In genomic region chr9:4575997-4576396, GRCh38 we compare ENCODE assay signal across 1 cellular context.
TF ChIP-seq lines count a peak whose summit lies in the region.

No MANE protein-coding gene starts in this region.

TF ChIP-seq in HepG2, 621 proteins besides CTCF, POLR2A, EP300 and RAD21 (continued from another document):
- TF ChIP-seq, protein P1, sequence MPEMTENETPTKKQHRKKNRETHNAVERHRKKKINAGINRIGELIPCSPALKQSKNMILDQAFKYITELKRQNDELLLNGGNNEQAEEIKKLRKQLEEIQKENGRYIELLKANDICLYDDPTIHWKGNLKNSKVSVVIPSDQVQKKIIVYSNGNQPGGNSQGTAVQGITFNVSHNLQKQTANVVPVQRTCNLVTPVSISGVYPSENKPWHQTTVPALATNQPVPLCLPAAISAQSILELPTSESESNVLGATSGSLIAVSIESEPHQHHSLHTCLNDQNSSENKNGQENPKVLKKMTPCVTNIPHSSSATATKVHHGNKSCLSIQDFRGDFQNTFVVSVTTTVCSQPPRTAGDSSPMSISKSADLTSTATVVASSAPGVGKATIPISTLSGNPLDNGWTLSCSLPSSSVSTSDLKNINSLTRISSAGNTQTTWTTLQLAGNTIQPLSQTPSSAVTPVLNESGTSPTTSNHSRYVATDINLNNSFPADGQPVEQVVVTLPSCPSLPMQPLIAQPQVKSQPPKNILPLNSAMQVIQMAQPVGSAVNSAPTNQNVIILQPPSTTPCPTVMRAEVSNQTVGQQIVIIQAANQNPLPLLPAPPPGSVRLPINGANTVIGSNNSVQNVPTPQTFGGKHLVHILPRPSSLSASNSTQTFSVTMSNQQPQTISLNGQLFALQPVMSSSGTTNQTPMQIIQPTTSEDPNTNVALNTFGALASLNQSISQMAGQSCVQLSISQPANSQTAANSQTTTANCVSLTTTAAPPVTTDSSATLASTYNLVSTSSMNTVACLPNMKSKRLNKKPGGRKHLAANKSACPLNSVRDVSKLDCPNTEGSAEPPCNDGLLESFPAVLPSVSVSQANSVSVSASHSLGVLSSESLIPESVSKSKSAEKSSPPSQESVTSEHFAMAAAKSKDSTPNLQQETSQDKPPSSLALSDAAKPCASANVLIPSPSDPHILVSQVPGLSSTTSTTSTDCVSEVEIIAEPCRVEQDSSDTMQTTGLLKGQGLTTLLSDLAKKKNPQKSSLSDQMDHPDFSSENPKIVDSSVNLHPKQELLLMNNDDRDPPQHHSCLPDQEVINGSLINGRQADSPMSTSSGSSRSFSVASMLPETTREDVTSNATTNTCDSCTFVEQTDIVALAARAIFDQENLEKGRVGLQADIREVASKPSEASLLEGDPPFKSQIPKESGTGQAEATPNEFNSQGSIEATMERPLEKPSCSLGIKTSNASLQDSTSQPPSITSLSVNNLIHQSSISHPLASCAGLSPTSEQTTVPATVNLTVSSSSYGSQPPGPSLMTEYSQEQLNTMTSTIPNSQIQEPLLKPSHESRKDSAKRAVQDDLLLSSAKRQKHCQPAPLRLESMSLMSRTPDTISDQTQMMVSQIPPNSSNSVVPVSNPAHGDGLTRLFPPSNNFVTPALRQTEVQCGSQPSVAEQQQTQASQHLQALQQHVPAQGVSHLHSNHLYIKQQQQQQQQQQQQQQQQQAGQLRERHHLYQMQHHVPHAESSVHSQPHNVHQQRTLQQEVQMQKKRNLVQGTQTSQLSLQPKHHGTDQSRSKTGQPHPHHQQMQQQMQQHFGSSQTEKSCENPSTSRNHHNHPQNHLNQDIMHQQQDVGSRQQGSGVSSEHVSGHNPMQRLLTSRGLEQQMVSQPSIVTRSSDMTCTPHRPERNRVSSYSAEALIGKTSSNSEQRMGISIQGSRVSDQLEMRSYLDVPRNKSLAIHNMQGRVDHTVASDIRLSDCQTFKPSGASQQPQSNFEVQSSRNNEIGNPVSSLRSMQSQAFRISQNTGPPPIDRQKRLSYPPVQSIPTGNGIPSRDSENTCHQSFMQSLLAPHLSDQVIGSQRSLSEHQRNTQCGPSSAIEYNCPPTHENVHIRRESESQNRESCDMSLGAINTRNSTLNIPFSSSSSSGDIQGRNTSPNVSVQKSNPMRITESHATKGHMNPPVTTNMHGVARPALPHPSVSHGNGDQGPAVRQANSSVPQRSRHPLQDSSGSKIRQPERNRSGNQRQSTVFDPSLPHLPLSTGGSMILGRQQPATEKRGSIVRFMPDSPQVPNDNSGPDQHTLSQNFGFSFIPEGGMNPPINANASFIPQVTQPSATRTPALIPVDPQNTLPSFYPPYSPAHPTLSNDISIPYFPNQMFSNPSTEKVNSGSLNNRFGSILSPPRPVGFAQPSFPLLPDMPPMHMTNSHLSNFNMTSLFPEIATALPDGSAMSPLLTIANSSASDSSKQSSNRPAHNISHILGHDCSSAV (CRISPR knock-in tag; IDR thresholded peaks at IDR 0.05; ENCODE audit: borderline replicate concordance) = no peak
- TF ChIP-seq PHB2 (IDR thresholded peaks at IDR 0.05; ENCODE audit: partially characterized antibody) (no peak), DMTF1 (CRISPR knock-in tag; IDR thresholded peaks at IDR 0.05) (no peak), MTERF4 (CRISPR knock-in tag; IDR thresholded peaks at IDR 0.05) (no peak), BHLHE40 (IDR thresholded peaks at IDR 0.05; ENCODE audit: low read length) (no peak)
